ENCODE assay signal across 1 cellular context in the genomic region with DNA sequence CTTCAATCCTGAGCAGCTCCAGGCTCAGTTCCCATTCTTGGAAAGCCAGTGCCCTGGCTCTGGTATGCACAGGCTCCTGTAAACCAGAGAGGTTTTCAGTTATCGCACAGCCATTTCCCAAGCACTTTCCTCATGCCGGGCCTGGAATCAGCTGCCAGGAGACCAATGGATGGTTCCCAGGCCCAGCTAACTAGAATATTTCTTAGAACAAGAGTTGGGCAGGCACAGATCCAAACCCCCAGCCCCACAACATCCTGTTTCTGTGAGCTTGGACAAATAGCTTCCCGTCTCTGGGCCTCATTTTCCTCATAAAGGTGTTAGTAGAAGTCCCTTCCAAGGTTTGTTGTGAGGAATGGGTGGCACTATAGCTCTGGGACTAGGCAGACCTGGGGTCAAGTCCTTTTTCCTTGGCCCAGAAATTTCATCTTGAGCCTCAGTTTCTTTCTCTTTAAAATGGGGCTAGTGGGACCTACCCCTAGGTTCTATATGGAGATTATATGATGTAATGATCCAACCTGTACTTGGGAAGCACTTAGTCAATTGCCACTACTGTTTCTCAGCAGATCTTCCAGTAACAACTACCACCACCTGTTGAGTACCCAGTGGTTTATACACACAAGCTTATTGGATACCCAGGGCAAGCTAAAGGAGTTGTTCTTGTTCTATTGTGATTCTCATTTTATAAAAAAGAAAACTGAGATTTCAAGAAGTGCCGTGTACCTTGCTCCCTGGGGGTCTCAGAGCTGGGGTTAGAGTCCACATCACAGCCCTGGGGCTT.
TF ChIP-seq lines count a peak whose summit lies in the region.

No MANE protein-coding gene starts in this region.

TF ChIP-seq in HepG2, 621 proteins besides CTCF, POLR2A, EP300 and RAD21:
- no peak for TF ChIP-seq ZNF431 (CRISPR knock-in tag; IDR thresholded peaks at IDR 0.05; ENCODE audit: borderline replicate concordance, low read depth)
- no peak for TF ChIP-seq ZNF468 (CRISPR knock-in tag; IDR thresholded peaks at IDR 0.05)
- no peak for TF ChIP-seq TARDBP (CRISPR knock-in tag; IDR thresholded peaks at IDR 0.05)
- no peak for TF ChIP-seq ZNF20 (CRISPR knock-in tag; IDR thresholded peaks at IDR 0.05)
- TF ChIP-seq, protein P1, sequence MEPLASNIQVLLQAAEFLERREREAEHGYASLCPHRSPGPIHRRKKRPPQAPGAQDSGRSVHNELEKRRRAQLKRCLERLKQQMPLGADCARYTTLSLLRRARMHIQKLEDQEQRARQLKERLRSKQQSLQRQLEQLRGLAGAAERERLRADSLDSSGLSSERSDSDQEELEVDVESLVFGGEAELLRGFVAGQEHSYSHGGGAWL (CRISPR knock-in tag; IDR thresholded peaks at IDR 0.05), result no peak
- no peak for TF ChIP-seq GTF2F1 (IDR thresholded peaks at IDR 0.05; ENCODE audit: low read length)
- TF ChIP-seq, protein P2, sequence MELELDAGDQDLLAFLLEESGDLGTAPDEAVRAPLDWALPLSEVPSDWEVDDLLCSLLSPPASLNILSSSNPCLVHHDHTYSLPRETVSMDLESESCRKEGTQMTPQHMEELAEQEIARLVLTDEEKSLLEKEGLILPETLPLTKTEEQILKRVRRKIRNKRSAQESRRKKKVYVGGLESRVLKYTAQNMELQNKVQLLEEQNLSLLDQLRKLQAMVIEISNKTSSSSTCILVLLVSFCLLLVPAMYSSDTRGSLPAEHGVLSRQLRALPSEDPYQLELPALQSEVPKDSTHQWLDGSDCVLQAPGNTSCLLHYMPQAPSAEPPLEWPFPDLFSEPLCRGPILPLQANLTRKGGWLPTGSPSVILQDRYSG (CRISPR knock-in tag; IDR thresholded peaks at IDR 0.05), result no peak
- TF ChIP-seq ATF1 (CRISPR knock-in tag; IDR thresholded peaks at IDR 0.05), result no peak
- TF ChIP-seq, protein P3, sequence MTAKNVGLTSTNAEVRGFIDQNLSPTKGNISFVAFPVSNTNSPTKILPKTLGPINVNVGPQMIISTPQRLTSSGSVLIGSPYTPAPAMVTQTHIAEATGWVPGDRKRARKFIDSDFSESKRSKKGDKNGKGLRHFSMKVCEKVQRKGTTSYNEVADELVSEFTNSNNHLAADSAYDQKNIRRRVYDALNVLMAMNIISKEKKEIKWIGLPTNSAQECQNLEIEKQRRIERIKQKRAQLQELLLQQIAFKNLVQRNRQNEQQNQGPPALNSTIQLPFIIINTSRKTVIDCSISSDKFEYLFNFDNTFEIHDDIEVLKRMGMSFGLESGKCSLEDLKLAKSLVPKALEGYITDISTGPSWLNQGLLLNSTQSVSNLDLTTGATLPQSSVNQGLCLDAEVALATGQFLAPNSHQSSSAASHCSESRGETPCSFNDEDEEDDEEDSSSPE (CRISPR knock-in tag; IDR thresholded peaks at IDR 0.05), result no peak
- no peak for TF ChIP-seq SNAI1 (CRISPR knock-in tag; IDR thresholded peaks at IDR 0.05; ENCODE audit: borderline replicate concordance)
- TF ChIP-seq, protein P4, sequence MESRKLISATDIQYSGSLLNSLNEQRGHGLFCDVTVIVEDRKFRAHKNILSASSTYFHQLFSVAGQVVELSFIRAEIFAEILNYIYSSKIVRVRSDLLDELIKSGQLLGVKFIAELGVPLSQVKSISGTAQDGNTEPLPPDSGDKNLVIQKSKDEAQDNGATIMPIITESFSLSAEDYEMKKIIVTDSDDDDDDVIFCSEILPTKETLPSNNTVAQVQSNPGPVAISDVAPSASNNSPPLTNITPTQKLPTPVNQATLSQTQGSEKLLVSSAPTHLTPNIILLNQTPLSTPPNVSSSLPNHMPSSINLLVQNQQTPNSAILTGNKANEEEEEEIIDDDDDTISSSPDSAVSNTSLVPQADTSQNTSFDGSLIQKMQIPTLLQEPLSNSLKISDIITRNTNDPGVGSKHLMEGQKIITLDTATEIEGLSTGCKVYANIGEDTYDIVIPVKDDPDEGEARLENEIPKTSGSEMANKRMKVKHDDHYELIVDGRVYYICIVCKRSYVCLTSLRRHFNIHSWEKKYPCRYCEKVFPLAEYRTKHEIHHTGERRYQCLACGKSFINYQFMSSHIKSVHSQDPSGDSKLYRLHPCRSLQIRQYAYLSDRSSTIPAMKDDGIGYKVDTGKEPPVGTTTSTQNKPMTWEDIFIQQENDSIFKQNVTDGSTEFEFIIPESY (CRISPR knock-in tag; IDR thresholded peaks at IDR 0.05), result no peak
- TF ChIP-seq GFI1 (CRISPR knock-in tag; IDR thresholded peaks at IDR 0.05; ENCODE audit: borderline replicate concordance), result no peak
- TF ChIP-seq SRY (CRISPR knock-in tag; IDR thresholded peaks at IDR 0.05), result no peak
- no peak for TF ChIP-seq MAZ (IDR thresholded peaks at IDR 0.05; ENCODE audit: borderline replicate concordance, low read depth, low read length)
- no peak for TF ChIP-seq MAZ (CRISPR knock-in tag; IDR thresholded peaks at IDR 0.05; ENCODE audit: low read depth)
TF ChIP-seq in HepG2: peak in this region for 0.
